8 cellular contexts compared by ENCODE assay signal in the genomic region with DNA sequence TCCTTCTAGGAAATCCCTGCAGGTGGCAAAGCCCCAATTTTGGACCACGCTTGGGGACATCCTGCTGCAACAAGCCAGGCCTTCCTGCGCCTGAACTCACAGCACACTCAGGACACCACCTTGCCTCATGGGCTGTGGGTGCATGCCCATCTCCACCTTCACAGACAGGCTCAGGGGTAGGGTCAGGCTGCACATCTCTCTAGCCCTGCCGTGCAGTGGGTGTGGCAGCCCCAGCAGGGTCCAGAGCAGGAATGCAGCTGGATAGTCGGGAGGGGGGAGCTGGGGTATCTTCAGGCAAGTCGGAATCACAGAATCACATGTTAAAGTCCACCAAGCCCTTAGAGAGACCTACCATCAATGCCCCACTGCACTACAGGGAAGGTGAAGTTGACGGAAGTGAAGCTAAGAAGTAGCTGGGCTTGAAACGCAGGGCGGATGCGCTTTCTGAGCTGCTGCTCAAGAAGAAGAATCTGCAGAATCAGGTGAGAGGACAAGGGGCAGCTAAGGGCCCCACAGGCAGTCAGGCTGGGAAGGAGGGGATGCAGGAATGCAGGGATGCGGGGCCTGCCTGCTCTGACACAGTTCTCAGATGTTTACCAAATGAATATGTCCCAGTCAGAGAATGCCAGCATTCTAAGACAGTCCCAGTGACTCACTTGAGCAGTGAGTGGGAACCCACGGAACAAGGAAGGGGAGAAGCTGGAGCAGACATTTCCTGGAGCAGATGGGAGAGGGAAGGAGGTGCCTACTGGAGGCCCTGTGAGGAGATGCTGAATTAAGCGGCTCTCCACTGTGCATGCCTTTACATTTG. TPM values are rescaled to one million over a fixed set of nuclear protein-coding genes. Genes with fewer than 3 reads are reported as not detected.
DNase-seq lines count a peak whose midpoint lies in the region; ATAC-seq and TF ChIP-seq lines count a peak whose summit lies in the region.
"Had no signal": no experiment of that assay in that cellular context is flagged by ENCODE, and none has a peak within 500 bp of the region (broad histone marks: within the 10 kb centered on the region; RNA-seq: fewer than 3 reads in every experiment).

No MANE protein-coding gene starts in this region.

- TF ChIP-seq CTCF in HEK293 (tag by site-specific recombination; IDR thresholded peaks at IDR 0.05): no peak
- TF ChIP-seq CTCF in tibial artery (IDR thresholded peaks at IDR 0.05): no peak

- no peak for ATAC-seq in GM21526 (IDR thresholded peaks at IDR 0.05; ENCODE audit: low FRiP score, unreplicated experiment)

- H3K36me3 ChIP-seq in HEK293 (ENCODE audit: control insufficient read depth in 2 of 2, insufficient read depth in 1 of 2, low read length in 2 of 2): peaks cover 0 to 23% of the 10 kb centered on the region in 2 experiments; a peak in 2 of 3 replicates
- H3K36me3 ChIP-seq in tibial artery: peaks cover 0 to 31% (median 12%) of the 10 kb centered on the region in 3 donors

- no peak overlapping the region for H3K4me3 Mint-ChIP-seq in immature natural killer cell

- DNase-seq in astrocyte of the hippocampus (ENCODE audit: low read depth, low spot score) (peak; percentile 79), immature natural killer cell (no peak), tibial artery (no peak), cerebellar cortex (ENCODE audit: low spot score) (no peak)
- no peak for DNase-seq in stimulated activated CD4-positive, alpha-beta T cell treated with anti-CD3 and anti-CD28 coated beads, Interleukin-2, amount 100 ng/mL, for 48 hours

- H3K9me3 ChIP-seq in HEK293 (ENCODE audit: control insufficient read depth, insufficient read depth, low read depth, low read length) (no peaks in the 10 kb centered on the region), tibial artery (no peaks in the 10 kb centered on the region)

- H3K9me3 Mint-ChIP-seq in immature natural killer cell: no peaks in the 10 kb centered on the region

- H3K27me3 Mint-ChIP-seq in immature natural killer cell (ENCODE audit: low read depth in 3 of 3): no peaks in the 10 kb centered on the region

- peaks cover 0 to 6% (median 6%) of the 10 kb centered on the region in 3 donors for H3K36me3 Mint-ChIP-seq in immature natural killer cell

- no peaks in the 10 kb centered on the region for H3K27me3 ChIP-seq in tibial artery

- peaks cover 4% of the 10 kb centered on the region; the same call in 1 of the 2 replicates for H3K4me1 ChIP-seq in HEK293 (ENCODE audit: control insufficient read depth, insufficient read depth, low read length)
- peaks cover 0 to 63% (median 33%) of the 10 kb centered on the region in 4 donors for H3K4me1 ChIP-seq in tibial artery

- peak overlapping the region in 4 of 6 donors; percentile 36 to 59 (median 52) for H3K27ac Mint-ChIP-seq in immature natural killer cell

- intact Hi-C loops in tibial artery (cut with DNase I; ENCODE audit: low total_unique reads): no loop called here

- CTCF ChIA-PET in HEK293 (lab: Yijun Ruan, JAX): interaction anchor here (0.7 to 1.6 kb wide), 3 partner anchors 8 to 168 kb away, joined by 3 to 6 read pairs (median 3); no protein-coding TSS in a partner anchor

- H3K27ac ChIP-seq in HEK293 (ENCODE audit: extremely low read depth, low read depth, low read length) (no peak overlapping the region), tibial artery (peak overlapping the region; percentile 44 to 58)

- H3K4me3 ChIP-seq in HEK293 (ENCODE audit: low read depth, low read length) (no peak overlapping the region), tibial artery (no peak overlapping the region)
- H3K4me3 ChIP-seq: skin epidermis had no signal

- POLR2A ChIA-PET in HEK293 (lab: Yijun Ruan, JAX): interaction anchor here (0.9 kb wide), 1 partner anchor 22 kb away, joined by 3 read pairs; no protein-coding TSS in a partner anchor

- peaks cover 29 to 68% of the 10 kb centered on the region in 2 donors for H3K4me1 Mint-ChIP-seq in immature natural killer cell

TF ChIP-seq in HEK293, 187 proteins besides CTCF, POLR2A, EP300 and RAD21:
- TF ChIP-seq ZNF155 (tag by site-specific recombination; IDR thresholded peaks at IDR 0.05) (no peak), ZNF670 (tag by site-specific recombination; IDR thresholded peaks at IDR 0.05; ENCODE audit: low read depth) (no peak), MZF1 (tag by site-specific recombination; IDR thresholded peaks at IDR 0.05; ENCODE audit: borderline replicate concordance) (no peak), ZNF19 (tag by site-specific recombination; IDR thresholded peaks at IDR 0.05; ENCODE audit: low read depth) (no peak), ZNF600 (tag by site-specific recombination; IDR thresholded peaks at IDR 0.05) (0 out of 2 replicates have a peak, but pooled peaks have one; percentile 11), ZNF660 (tag by site-specific recombination; IDR thresholded peaks at IDR 0.05) (no peak), ZNF394 (tag by site-specific recombination; IDR thresholded peaks at IDR 0.05; ENCODE audit: borderline replicate concordance) (peak; percentile 34; the same call in 1 of the 2 replicates), OSR2 (tag by site-specific recombination; IDR thresholded peaks at IDR 0.05) (no peak), ZNF37A (tag by site-specific recombination; IDR thresholded peaks at IDR 0.05) (no peak), ZNF10 (tag by site-specific recombination; IDR thresholded peaks at IDR 0.05) (no peak), ZBTB17 (tag by site-specific recombination; IDR thresholded peaks at IDR 0.05) (peak; percentile 49; the same call in 1 of the 2 replicates), ZSCAN23 (tag by site-specific recombination; IDR thresholded peaks at IDR 0.05) (no peak), ZNF768 (tag by site-specific recombination; IDR thresholded peaks at IDR 0.05) (no peak)
- TF ChIP-seq, protein P1, sequence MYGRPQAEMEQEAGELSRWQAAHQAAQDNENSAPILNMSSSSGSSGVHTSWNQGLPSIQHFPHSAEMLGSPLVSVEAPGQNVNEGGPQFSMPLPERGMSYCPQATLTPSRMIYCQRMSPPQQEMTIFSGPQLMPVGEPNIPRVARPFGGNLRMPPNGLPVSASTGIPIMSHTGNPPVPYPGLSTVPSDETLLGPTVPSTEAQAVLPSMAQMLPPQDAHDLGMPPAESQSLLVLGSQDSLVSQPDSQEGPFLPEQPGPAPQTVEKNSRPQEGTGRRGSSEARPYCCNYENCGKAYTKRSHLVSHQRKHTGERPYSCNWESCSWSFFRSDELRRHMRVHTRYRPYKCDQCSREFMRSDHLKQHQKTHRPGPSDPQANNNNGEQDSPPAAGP (tag by site-specific recombination; IDR thresholded peaks at IDR 0.05): no peak
- TF ChIP-seq, protein P2, sequence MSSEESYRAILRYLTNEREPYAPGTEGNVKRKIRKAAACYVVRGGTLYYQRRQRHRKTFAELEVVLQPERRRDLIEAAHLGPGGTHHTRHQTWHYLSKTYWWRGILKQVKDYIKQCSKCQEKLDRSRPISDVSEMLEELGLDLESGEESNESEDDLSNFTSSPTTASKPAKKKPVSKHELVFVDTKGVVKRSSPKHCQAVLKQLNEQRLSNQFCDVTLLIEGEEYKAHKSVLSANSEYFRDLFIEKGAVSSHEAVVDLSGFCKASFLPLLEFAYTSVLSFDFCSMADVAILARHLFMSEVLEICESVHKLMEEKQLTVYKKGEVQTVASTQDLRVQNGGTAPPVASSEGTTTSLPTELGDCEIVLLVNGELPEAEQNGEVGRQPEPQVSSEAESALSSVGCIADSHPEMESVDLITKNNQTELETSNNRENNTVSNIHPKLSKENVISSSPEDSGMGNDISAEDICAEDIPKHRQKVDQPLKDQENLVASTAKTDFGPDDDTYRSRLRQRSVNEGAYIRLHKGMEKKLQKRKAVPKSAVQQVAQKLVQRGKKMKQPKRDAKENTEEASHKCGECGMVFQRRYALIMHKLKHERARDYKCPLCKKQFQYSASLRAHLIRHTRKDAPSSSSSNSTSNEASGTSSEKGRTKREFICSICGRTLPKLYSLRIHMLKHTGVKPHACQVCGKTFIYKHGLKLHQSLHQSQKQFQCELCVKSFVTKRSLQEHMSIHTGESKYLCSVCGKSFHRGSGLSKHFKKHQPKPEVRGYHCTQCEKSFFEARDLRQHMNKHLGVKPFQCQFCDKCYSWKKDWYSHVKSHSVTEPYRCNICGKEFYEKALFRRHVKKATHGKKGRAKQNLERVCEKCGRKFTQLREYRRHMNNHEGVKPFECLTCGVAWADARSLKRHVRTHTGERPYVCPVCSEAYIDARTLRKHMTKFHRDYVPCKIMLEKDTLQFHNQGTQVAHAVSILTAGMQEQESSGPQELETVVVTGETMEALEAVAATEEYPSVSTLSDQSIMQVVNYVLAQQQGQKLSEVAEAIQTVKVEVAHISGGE (tag by site-specific recombination; conservative IDR thresholded peaks at IDR 0.05; ENCODE audit: low read depth): no peak
- TF ChIP-seq, protein P3, sequence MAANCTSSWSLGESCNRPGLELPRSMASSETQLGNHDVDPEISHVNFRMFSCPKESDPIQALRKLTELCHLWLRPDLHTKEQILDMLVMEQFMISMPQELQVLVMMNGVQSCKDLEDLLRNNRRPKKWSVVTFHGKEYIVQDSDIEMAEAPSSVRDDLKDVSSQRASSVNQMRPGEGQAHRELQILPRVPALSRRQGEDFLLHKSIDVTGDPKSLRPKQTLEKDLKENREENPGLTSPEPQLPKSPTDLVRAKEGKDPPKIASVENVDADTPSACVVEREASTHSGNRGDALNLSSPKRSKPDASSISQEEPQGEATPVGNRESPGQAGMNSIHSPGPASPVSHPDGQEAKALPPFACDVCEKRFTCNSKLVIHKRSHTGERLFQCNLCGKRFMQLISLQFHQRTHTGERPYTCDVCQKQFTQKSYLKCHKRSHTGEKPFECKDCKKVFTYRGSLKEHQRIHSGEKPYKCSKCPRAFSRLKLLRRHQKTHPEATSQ (tag by site-specific recombination; IDR thresholded peaks at IDR 0.05): no peak

RNA-seq across cellular contexts. Expression of a gene that starts 11.3 kb away (rescaled TPM):
- polyA plus RNA-seq in immature natural killer cell: 100 to 1,000 TPM; 196 to 243 (median 199) TPM

RNA-seq across cellular contexts. Expression of a gene that starts 39.6 kb away (rescaled TPM):
- 10 to 100 TPM; 55.5 to 74.7 (median 67.9) TPM for polyA plus RNA-seq in immature natural killer cell

RNA-seq across cellular contexts. Expression of a gene that starts 57.0 kb away (rescaled TPM):
- 10 to 100 TPM; 20.7 to 50.4 (median 21.7) TPM for polyA plus RNA-seq in immature natural killer cell
